9 cellular contexts compared by ENCODE assay signal in the genomic region with DNA sequence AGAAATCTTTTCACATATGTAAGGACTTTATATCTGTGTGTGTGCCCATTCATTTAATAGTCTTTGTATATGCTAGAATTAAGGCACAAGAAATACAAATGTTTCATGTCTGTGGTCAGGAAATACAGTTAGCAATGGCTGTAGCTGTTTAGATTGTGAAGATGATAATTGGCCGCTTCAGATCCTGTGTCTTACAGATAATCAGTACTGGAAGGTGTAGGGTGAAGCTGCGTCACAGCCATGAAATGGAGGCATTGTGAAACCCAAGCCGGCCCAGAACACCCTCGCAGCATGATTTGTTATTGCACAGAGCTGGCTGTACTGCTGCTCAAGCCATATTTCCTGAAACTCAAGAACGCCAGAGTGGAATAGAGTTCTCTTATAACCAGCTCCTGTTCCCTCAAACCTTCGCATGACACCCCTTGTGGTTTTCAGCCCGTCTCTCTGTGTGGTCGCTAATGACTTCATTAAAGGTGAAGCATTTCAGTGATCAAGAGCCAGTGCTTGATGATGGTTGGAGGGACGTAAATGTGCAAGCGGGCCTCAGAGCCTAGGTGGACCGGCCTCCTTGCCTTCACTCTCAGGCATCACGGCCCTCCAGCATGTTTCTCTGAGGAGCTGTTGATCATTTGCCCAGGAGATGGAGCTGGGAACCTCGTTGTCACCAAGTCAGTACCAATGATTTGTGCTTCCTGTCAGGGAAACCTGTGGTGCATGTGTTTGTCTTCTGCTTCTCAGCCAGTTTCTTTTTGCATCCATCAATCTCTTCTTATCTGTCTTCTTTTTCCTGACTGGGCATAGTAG.
DNase-seq lines count a peak whose midpoint lies in the region; ATAC-seq and TF ChIP-seq lines count a peak whose summit lies in the region.
"Had no signal": no experiment of that assay in that cellular context is flagged by ENCODE, and none has a peak within 500 bp of the region (broad histone marks: within the 10 kb centered on the region; RNA-seq: fewer than 3 reads in every experiment).

No MANE protein-coding gene starts in this region.

- no peak overlapping the region for H3K9ac ChIP-seq in neuronal stem cell (ENCODE audit: low read depth, low read length, poor library complexity)

- peaks cover 2 to 14% of the 10 kb centered on the region in 2 donors for H3K4me1 ChIP-seq in neuronal stem cell (ENCODE audit: control insufficient read depth in 2 of 2, insufficient read depth in 1 of 2, low read depth in 1 of 2, low read length in 2 of 2)

- intact Hi-C loops in Right ventricle myocardium inferior (cut with DNase I) (no loop called here), cardiac septum (cut with DNase I) (no loop called here)

- H3K27me3 ChIP-seq in neuronal stem cell (ENCODE audit: control insufficient read depth in 3 of 3, insufficient read depth in 3 of 3, low read depth in 1 of 3, low read length in 3 of 3): no peaks in the 10 kb centered on the region

- no peak overlapping the region for H2AK5ac ChIP-seq in neuronal stem cell (ENCODE audit: low read depth, low read length)

- no peak overlapping the region for H3K4me3 ChIP-seq in neuronal stem cell (ENCODE audit: low read length in 2 of 2)

- H2BK15ac ChIP-seq in neuronal stem cell (ENCODE audit: low read length): no peak overlapping the region

- no peak overlapping the region for H2AFZ ChIP-seq in neuronal stem cell (ENCODE audit: low read length)

- peak; percentile 40 for ATAC-seq in Right ventricle myocardium inferior
- peak; percentile 59 to 66 for ATAC-seq in activated naive CD4-positive, alpha-beta T cell treated with anti-CD3 and anti-CD28 coated beads, Interleukin-2, amount 50 U/mL, for 72 hours
- no peak for ATAC-seq in SK-N-SH treated with all-trans-retinoic acid at 6 μM for 48 hours
- ATAC-seq in HG03045 (IDR thresholded peaks at IDR 0.05; ENCODE audit: unreplicated experiment): no peak
- no peak for ATAC-seq in GM18858 (IDR thresholded peaks at IDR 0.05; ENCODE audit: unreplicated experiment)

- DNase-seq in Right ventricle myocardium inferior (ENCODE audit: missing footprints): no peak
- no peak for DNase-seq in cardiac septum (ENCODE audit: low spot score)
- DNase-seq in activated naive CD4-positive, alpha-beta T cell treated with anti-CD3 and anti-CD28 coated beads, Interleukin-2, amount 50 U/mL, for 72 hours (ENCODE audit: low spot score in 2 of 2): peak; percentile 50 to 66
- DNase-seq in neuronal stem cell (ENCODE audit: low spot score): no peak
- no peak for DNase-seq in midbrain (lab: John Stamatoyannopoulos, UW)

- no peak overlapping the region for H4K8ac ChIP-seq in neuronal stem cell (ENCODE audit: low read depth, low read length)

- WGBS in neuronal stem cell (ENCODE audit: extremely low coverage in 2 of 2, insufficient read length in 2 of 2, insufficient replicate concordance in 1 of 2), 2 donors: no CpG with 5 or more reads among the region's 13 CpGs

- no peak overlapping the region for H2BK120ac ChIP-seq in neuronal stem cell (ENCODE audit: low read depth, low read length)

- no peaks in the 10 kb centered on the region for H3K36me3 ChIP-seq in neuronal stem cell (replicated peaks in 1 of 2; ENCODE audit: control insufficient read depth in 2 of 2, insufficient read depth in 2 of 2, low read length in 2 of 2)

- H2BK12ac ChIP-seq in neuronal stem cell (ENCODE audit: low read length): no peak overlapping the region

- H4K91ac ChIP-seq in neuronal stem cell (ENCODE audit: low read depth, low read length, poor library complexity): no peak overlapping the region

- H3K23ac ChIP-seq in neuronal stem cell (ENCODE audit: low read depth, low read length, poor library complexity): peak overlapping the region; percentile 17

- H3K4ac ChIP-seq in neuronal stem cell (ENCODE audit: low read length): no peak overlapping the region

- peaks cover 0 to under 1% of the 10 kb centered on the region in 2 donors for H3K9me3 Mint-ChIP-seq in activated naive CD4-positive, alpha-beta T cell treated with anti-CD3 and anti-CD28 coated beads, Interleukin-2, amount 50 U/mL, for 72 hours

- no peak overlapping the region for H3K4me2 ChIP-seq in neuronal stem cell (ENCODE audit: insufficient read depth, low read length, poor library complexity, severe bottlenecking)

- H3K9me3 ChIP-seq in neuronal stem cell (replicated peaks in 1 of 2; ENCODE audit: control insufficient read depth in 2 of 2, insufficient read depth in 1 of 2, low read depth in 1 of 2, low read length in 2 of 2): peaks cover 0 to 2% of the 10 kb centered on the region in 2 donors

- H3K27ac ChIP-seq in neuronal stem cell (replicated peaks; ENCODE audit: low read length): no peak overlapping the region
- H3K27ac ChIP-seq: epithelial cell of prostate had no signal

- H3K18ac ChIP-seq in neuronal stem cell (ENCODE audit: low read length): peak overlapping the region; percentile 34

- no peak overlapping the region for H3K14ac ChIP-seq in neuronal stem cell (ENCODE audit: low read length)

- no peak overlapping the region for H2BK5ac ChIP-seq in neuronal stem cell (ENCODE audit: low read length)

- no peaks in the 10 kb centered on the region for H3K79me1 ChIP-seq in neuronal stem cell (ENCODE audit: low read depth, low read length)

- H3K27ac Mint-ChIP-seq in activated naive CD4-positive, alpha-beta T cell treated with anti-CD3 and anti-CD28 coated beads, Interleukin-2, amount 50 U/mL, for 72 hours: peak overlapping the region; percentile 90 to 94

- H3K36me3 Mint-ChIP-seq in activated naive CD4-positive, alpha-beta T cell treated with anti-CD3 and anti-CD28 coated beads, Interleukin-2, amount 50 U/mL, for 72 hours: peaks cover 0 to 12% of the 10 kb centered on the region in 2 donors

TF ChIP-seq in SK-N-SH treated with all-trans-retinoic acid at 6 μM for 48 hours, 23 proteins besides CTCF, POLR2A, EP300 and RAD21:
- no peak for TF ChIP-seq ZNF70 (CRISPR knock-in tag; IDR thresholded peaks at IDR 0.05)
- no peak for TF ChIP-seq CSDC2 (CRISPR knock-in tag; IDR thresholded peaks at IDR 0.05)
- no peak for TF ChIP-seq TOX (CRISPR knock-in tag; IDR thresholded peaks at IDR 0.05; ENCODE audit: borderline replicate concordance)
TF ChIP-seq in SK-N-SH treated with all-trans-retinoic acid at 6 μM for 48 hours: peak in this region for 0.

Comparison
In these comparisons a context has a peak if more than half of its experiments do, and no peak if none do; other contexts are left out.
1. ATAC-seq: peak in Right ventricle myocardium inferior (single experiment) and activated naive CD4-positive, alpha-beta T cell treated with anti-CD3 and anti-CD28 coated beads, Interleukin-2, amount 50 U/mL, for 72 hours (2 of 2); none in SK-N-SH treated with all-trans-retinoic acid at 6 μM for 48 hours (single experiment), HG03045 (single experiment) and GM18858 (single experiment).
2. DNase-seq: peak in activated naive CD4-positive, alpha-beta T cell treated with anti-CD3 and anti-CD28 coated beads, Interleukin-2, amount 50 U/mL, for 72 hours (2 of 2); none in Right ventricle myocardium inferior (single experiment), cardiac septum (single experiment), neuronal stem cell (single experiment) and midbrain (single experiment).